Comparison of ENCODE assay signal across 32 cellular contexts in genomic region chr9:109919736-109920408, GRCh38.
A peak's percentile ranks its signal among the peaks of the same experiment; 100 is the strongest.
DNase-seq lines count a peak whose midpoint lies in the region; ATAC-seq and TF ChIP-seq lines count a peak whose summit lies in the region.
"Had no signal": no experiment of that assay in that cellular context is flagged by ENCODE, and none has a peak within 500 bp of the region (broad histone marks: within the 10 kb centered on the region; RNA-seq: fewer than 3 reads in every experiment).

No MANE protein-coding gene starts in this region.

- H3K9me3 ChIP-seq in adrenal gland (replicated peaks in 1 of 3): no peaks in the 10 kb centered on the region
- H3K9me3 ChIP-seq: body of pancreas, HAP-1, left ventricle myocardium inferior, uterus had no signal

- peaks cover 43% of the 10 kb centered on the region for H3K4me1 Mint-ChIP-seq in activated CD4-positive, alpha-beta T cell treated with anti-CD3 and anti-CD28 coated beads, Interleukin-2, amount 10 ng/mL, durations not matched to agents 24 days and 14 days
- H3K4me1 Mint-ChIP-seq in IgD-negative memory B cell (peaks cover 32 to 59% (median 53%) of the 10 kb centered on the region in 3 donors), WTC11 (peaks cover 14% of the 10 kb centered on the region), osteocyte (ENCODE audit: unreplicated experiment) (peaks cover 27% of the 10 kb centered on the region)

- H3K27ac ChIP-seq in adrenal gland: no peak overlapping the region
- H3K27ac ChIP-seq: body of pancreas, HL-60, left ventricle myocardium inferior, neural progenitor cell, uterus had no signal

- peaks cover 0 to 7% of the 10 kb centered on the region in 2 donors for H3K4me1 ChIP-seq in adrenal gland (replicated peaks in 1 of 2)
- H3K4me1 ChIP-seq: body of pancreas, HAP-1, uterus had no signal

- CTCF ChIA-PET in WTC11 (lab: Charles Lee): no interaction called here

- peaks cover 3% of the 10 kb centered on the region for H3K9me3 Mint-ChIP-seq in activated CD4-positive, alpha-beta T cell treated with anti-CD3 and anti-CD28 coated beads, Interleukin-2, amount 10 ng/mL, durations not matched to agents 24 days and 14 days
- H3K9me3 Mint-ChIP-seq in IgD-negative memory B cell (peaks cover 0 to 2% (median 0%) of the 10 kb centered on the region in 3 donors), WTC11 (0 out of 2 replicates have a peak, but pooled peaks cover 3% of the 10 kb centered on the region), osteocyte (ENCODE audit: unreplicated experiment) (no peaks in the 10 kb centered on the region)
- H3K9me3 Mint-ChIP-seq: central memory CD8-positive, alpha-beta T cell; dendritic cell treated with granulocyte-macrophage colony-stimulating factor and Interleukin-4, amounts not matched to agents 40 ng/mL and 50 ng/mL, for 4 days; neural progenitor cell had no signal

- H3K27ac Mint-ChIP-seq in activated CD4-positive, alpha-beta T cell treated with anti-CD3 and anti-CD28 coated beads, Interleukin-2, amount 10 ng/mL, durations not matched to agents 24 days and 14 days: peak overlapping the region; percentile 71
- H3K27ac Mint-ChIP-seq in IgD-negative memory B cell (peak overlapping the region; percentile 15 to 98 (median 65)), WTC11 (no peak overlapping the region), osteocyte (ENCODE audit: unreplicated experiment) (peak overlapping the region; percentile 11)
- H3K27ac Mint-ChIP-seq: dendritic cell treated with granulocyte-macrophage colony-stimulating factor and Interleukin-4, amounts not matched to agents 40 ng/mL and 50 ng/mL, for 4 days; neural progenitor cell had no signal

- H3K27me3 Mint-ChIP-seq in activated CD4-positive, alpha-beta T cell treated with anti-CD3 and anti-CD28 coated beads, Interleukin-2, amount 10 ng/mL, durations not matched to agents 24 days and 14 days: no peaks in the 10 kb centered on the region
- no peaks in the 10 kb centered on the region for H3K27me3 Mint-ChIP-seq in IgD-negative memory B cell
- H3K27me3 Mint-ChIP-seq in WTC11 (ENCODE audit: low read depth): no peaks in the 10 kb centered on the region
- no peaks in the 10 kb centered on the region for H3K27me3 Mint-ChIP-seq in osteocyte (ENCODE audit: unreplicated experiment)
- H3K27me3 Mint-ChIP-seq: stimulated activated naive CD8-positive, alpha-beta T cell treated with anti-CD3 and anti-CD28 coated beads, Interleukin-15, Interleukin-2, amounts not matched to agents 100 ng/mL and 50 ng/mL, for 24 hours had no signal

- DNase-seq in activated CD4-positive, alpha-beta T cell treated with anti-CD3 and anti-CD28 coated beads, Interleukin-2, amount 10 ng/mL, durations not matched to agents 24 days and 14 days: no peak
- DNase-seq in activated CD4-positive, alpha-beta T cell treated with anti-CD3 and anti-CD28 coated beads, Interleukin-2, amount 50 U/mL, for 1 hour: no peak
- DNase-seq in WTC11 (ENCODE audit: low spot score) (no peak), osteocyte (ENCODE audit: extremely low spot score, unreplicated experiment) (no peak), nucleus accumbens (lab: John Stamatoyannopoulos, UW) (no peak), adrenal gland (no peak), NCI-H1930 (lab: John Stamatoyannopoulos, UW) (no peak)
- DNase-seq: activated CD4-positive, CD25-positive, alpha-beta regulatory T cell treated with anti-CD3 and anti-CD28 coated beads, Interleukin-2, amount 50 U/mL, for 72 hours; activated CD8-positive, alpha-beta memory T cell treated with anti-CD3 and anti-CD28 coated beads for 24 hours; activated naive CD4-positive, alpha-beta T cell treated with Interleukin-2 at 50 U/mL for 16 hours; activated T-cell treated with anti-CD3 and anti-CD28 coated beads for 4 hours; body of pancreas; DMS 273 treated with DMSO at 0.1 percent for 48 hours; head of caudate nucleus; left ventricle myocardium inferior; mesendoderm; NCI-H1436 treated with DMSO at 0.1 percent for 48 hours; NCI-H345; NCI-H748 treated with DMSO at 0.1 percent for 48 hours; posterior cingulate gyrus; stimulated activated CD4-positive, alpha-beta T cell treated with anti-CD3 and anti-CD28 coated beads, Interleukin-1b, Interleukin-23, amount 100 ng/mL, for 48 hours; T-helper 17 cell; uterus had no signal

- no peaks in the 10 kb centered on the region for H3K36me3 Mint-ChIP-seq in activated CD4-positive, alpha-beta T cell treated with anti-CD3 and anti-CD28 coated beads, Interleukin-2, amount 10 ng/mL, durations not matched to agents 24 days and 14 days (ENCODE audit: low read depth)
- H3K36me3 Mint-ChIP-seq in IgD-negative memory B cell: peaks cover 2% of the 10 kb centered on the region
- H3K36me3 Mint-ChIP-seq in WTC11: no peaks in the 10 kb centered on the region
- H3K36me3 Mint-ChIP-seq in osteocyte (ENCODE audit: unreplicated experiment): peaks cover 3% of the 10 kb centered on the region
- H3K36me3 Mint-ChIP-seq: neural progenitor cell had no signal

- H3K27me3 ChIP-seq in adrenal gland: no peaks in the 10 kb centered on the region
- H3K27me3 ChIP-seq: body of pancreas, neural progenitor cell, uterus had no signal

- no peaks in the 10 kb centered on the region for H3K36me3 ChIP-seq in adrenal gland (replicated peaks in 1 of 2)
- H3K36me3 ChIP-seq: HAP-1, neural progenitor cell, uterus had no signal

- TF ChIP-seq CTCF in WTC11 (IDR thresholded peaks at IDR 0.05) (no peak), osteocyte (IDR thresholded peaks at IDR 0.05) (no peak), adrenal gland (IDR thresholded peaks at IDR 0.05) (no peak)

- POLR2A ChIA-PET in WTC11 (lab: Charles Lee): no interaction called here

- TF ChIP-seq POLR2A in adrenal gland (IDR thresholded peaks at IDR 0.05): no peak

- ATAC-seq in WTC11: no peak
- ATAC-seq: body of pancreas, right cardiac atrium, T-helper 17 cell had no signal

- intact Hi-C loops in activated CD4-positive, alpha-beta T cell treated with anti-CD3 and anti-CD28 coated beads, Interleukin-2, amount 10 ng/mL, durations not matched to agents 24 days and 14 days (cut with micrococcal nuclease): loop anchor here (1.0 to 10.0 kb wide), 3 partner anchors 17 to 805 kb away; partner anchors contain the start of gene TMEM245
- intact Hi-C loops in adrenal gland (cut with DNase I): loop anchor here (5.0 to 10.0 kb wide), 2 partner anchors 42 to 55 kb away; no protein-coding TSS in a partner anchor

- peak overlapping the region; percentile 20 for H3K4me3 Mint-ChIP-seq in activated CD4-positive, alpha-beta T cell treated with anti-CD3 and anti-CD28 coated beads, Interleukin-2, amount 10 ng/mL, durations not matched to agents 24 days and 14 days
- peak overlapping the region in 1 of 4 donors; percentile 35 for H3K4me3 Mint-ChIP-seq in IgD-negative memory B cell
- no peak overlapping the region for H3K4me3 Mint-ChIP-seq in WTC11
- H3K4me3 Mint-ChIP-seq in osteocyte (ENCODE audit: unreplicated experiment): no peak overlapping the region
- H3K4me3 Mint-ChIP-seq: central memory CD8-positive, alpha-beta T cell; dendritic cell treated with granulocyte-macrophage colony-stimulating factor and Interleukin-4, amounts not matched to agents 40 ng/mL and 50 ng/mL, for 4 days; neural progenitor cell had no signal

- WGBS in adrenal gland, 4 donors: 87 to 98% (median 94%) methylated on average over 2 of the region's 2 CpGs

- H3K4me3 ChIP-seq in adrenal gland: no peak overlapping the region
- H3K4me3 ChIP-seq: body of pancreas, HAP-1, left ventricle myocardium inferior, neural progenitor cell, smooth muscle cell, uterus had no signal

TF ChIP-seq in WTC11, 78 proteins besides CTCF, POLR2A, EP300 and RAD21 (continues in another document):
- no peak for TF ChIP-seq NFYB (CRISPR knock-in tag; conservative IDR thresholded peaks at IDR 0.05; ENCODE audit: low read depth)
- TF ChIP-seq STAT6 (CRISPR knock-in tag; conservative IDR thresholded peaks at IDR 0.05; ENCODE audit: low read depth): no peak
- peak; percentile 53; the same call in 1 of the 2 replicates for TF ChIP-seq USF1 (CRISPR knock-in tag; IDR thresholded peaks at IDR 0.05)
- TF ChIP-seq ZNF121 (CRISPR knock-in tag; IDR thresholded peaks at IDR 0.05): no peak
- no peak for TF ChIP-seq ELF4 (CRISPR knock-in tag; IDR thresholded peaks at IDR 0.05; ENCODE audit: low read depth)
- no peak for TF ChIP-seq FOXJ3 (CRISPR knock-in tag; IDR thresholded peaks at IDR 0.05; ENCODE audit: borderline replicate concordance)
- no peak for TF ChIP-seq TCF7 (CRISPR knock-in tag; IDR thresholded peaks at IDR 0.05; ENCODE audit: low read depth)
